ENCODE assay signal across 8 cellular contexts in the genomic region with DNA sequence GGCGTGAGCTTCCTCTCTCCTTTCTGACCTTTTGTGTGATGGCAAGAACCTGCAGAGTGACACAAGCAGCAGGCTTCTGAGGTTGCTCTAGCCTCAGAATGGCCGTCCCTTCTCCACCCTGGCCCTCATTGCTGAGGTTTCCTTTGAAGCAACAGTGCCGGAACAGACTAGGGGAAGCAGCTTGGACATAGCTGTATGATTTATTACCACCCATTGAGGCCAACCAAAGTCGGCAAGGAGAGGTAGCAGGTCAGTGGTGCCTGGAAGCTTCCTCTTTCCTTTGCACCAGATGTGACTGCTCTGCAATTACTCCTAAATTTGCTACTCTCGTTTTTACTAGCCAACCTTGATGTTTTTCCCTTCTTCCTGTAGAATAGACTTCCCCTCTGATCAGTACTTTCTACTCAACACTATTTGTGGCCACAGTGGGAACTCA. TPM values are rescaled to one million over a fixed set of nuclear protein-coding genes. Genes with fewer than 3 reads are reported as not detected.
A peak's percentile ranks its signal among the peaks of the same experiment; 100 is the strongest.
DNase-seq lines count a peak whose midpoint lies in the region; ATAC-seq and TF ChIP-seq lines count a peak whose summit lies in the region.

No MANE protein-coding gene starts in this region.

- no peak for DNase-seq in cardiac muscle cell (ENCODE audit: low read depth in 1 of 2, low spot score in 1 of 2)
- no peak for DNase-seq in cardiac septum (ENCODE audit: low spot score)
- DNase-seq in right atrium auricular region (ENCODE audit: low spot score), result no peak
- no peak for DNase-seq in GM19238 (ENCODE audit: insufficient read length, low spot score)
- no peak for DNase-seq in NCI-H446 (lab: John Stamatoyannopoulos, UW)
- no peak for DNase-seq in HAP-1 (ENCODE audit: low spot score in 2 of 2)

- no peak for ATAC-seq in HG03439 (IDR thresholded peaks at IDR 0.05; ENCODE audit: unreplicated experiment)

- peaks cover 100% of the 10 kb centered on the region for H3K79me2 ChIP-seq in OCI-LY3 (ENCODE audit: low read length)

- peaks cover 39% of the 10 kb centered on the region for H4K20me1 ChIP-seq in OCI-LY3 (ENCODE audit: insufficient read depth, low read length)

- TF ChIP-seq CTCF in cardiac muscle cell (IDR thresholded peaks at IDR 0.05; ENCODE audit: low read depth, low read length), result no peak
- no peak for TF ChIP-seq CTCF in OCI-LY3 (IDR thresholded peaks at IDR 0.05; ENCODE audit: low read depth, low read length)
- no peak for TF ChIP-seq CTCF in right atrium auricular region (IDR thresholded peaks at IDR 0.05)

- H3K4me1 ChIP-seq in cardiac muscle cell (ENCODE audit: low read depth) (peaks cover 9% of the 10 kb centered on the region), OCI-LY3 (ENCODE audit: low read length) (peaks cover 91% of the 10 kb centered on the region), right atrium auricular region (peaks cover 0 to 45% of the 10 kb centered on the region in 2 donors), HAP-1 (no peaks in the 10 kb centered on the region)

- H3K4me3 ChIP-seq in cardiac muscle cell (no peak overlapping the region), OCI-LY3 (ENCODE audit: low read length) (peak overlapping the region; percentile 57), right atrium auricular region (no peak overlapping the region), HAP-1 (no peak overlapping the region)

- H3K9me3 ChIP-seq in cardiac muscle cell (ENCODE audit: low read depth), result no peaks in the 10 kb centered on the region
- H3K9me3 ChIP-seq in OCI-LY3 (ENCODE audit: insufficient read depth, low read length), result peaks cover 7% of the 10 kb centered on the region; the same call in 1 of the 2 replicates
- no peaks in the 10 kb centered on the region for H3K9me3 ChIP-seq in right atrium auricular region
- no peaks in the 10 kb centered on the region for H3K9me3 ChIP-seq in HAP-1

- H2AFZ ChIP-seq in OCI-LY3 (ENCODE audit: low read depth, low read length), result no peak overlapping the region

- H3K36me3 ChIP-seq in cardiac muscle cell (no peaks in the 10 kb centered on the region), OCI-LY3 (replicated peaks; ENCODE audit: low read depth, low read length) (peaks cover 53% of the 10 kb centered on the region), right atrium auricular region (no peaks in the 10 kb centered on the region), HAP-1 (replicated peaks) (no peaks in the 10 kb centered on the region)

- H3K27ac ChIP-seq in cardiac muscle cell (peak overlapping the region; percentile 57), OCI-LY3 (ENCODE audit: low read length) (peak overlapping the region; percentile 91), right atrium auricular region (peak overlapping the region; percentile 57 to 75)

- H3K4me2 ChIP-seq in OCI-LY3 (ENCODE audit: low read length), result peak overlapping the region; percentile 73

- peak overlapping the region; percentile 65 for H3K9ac ChIP-seq in OCI-LY3 (ENCODE audit: low read length)

- intact Hi-C loops in cardiac septum (cut with DNase I), result no loop called here

- in situ Hi-C loops in HAP-1 (cut with MboI; ENCODE audit: low sequenced_read_pairs), result no loop called here

- H3K27me3 ChIP-seq in cardiac muscle cell, result no peaks in the 10 kb centered on the region
- H3K27me3 ChIP-seq in OCI-LY3 (ENCODE audit: low read depth, low read length), result no peaks in the 10 kb centered on the region
- no peaks in the 10 kb centered on the region for H3K27me3 ChIP-seq in right atrium auricular region
- no peaks in the 10 kb centered on the region for H3K27me3 ChIP-seq in HAP-1 (ENCODE audit: low read depth)

RNA-seq across cellular contexts. Expression of a gene that starts 31.4 kb away (rescaled TPM):
- total RNA-seq in cardiac muscle cell (28.3 and 29.4 TPM in 2 replicates), cardiac septum (34.2 TPM), right atrium auricular region (10 to 100 TPM; 28.1 to 38.7 TPM)
- polyA plus RNA-seq in cardiac muscle cell, result 19.4 and 22.7 TPM in 2 replicates
